ENCODE assay signal across 22 cellular contexts in the genomic region with DNA sequence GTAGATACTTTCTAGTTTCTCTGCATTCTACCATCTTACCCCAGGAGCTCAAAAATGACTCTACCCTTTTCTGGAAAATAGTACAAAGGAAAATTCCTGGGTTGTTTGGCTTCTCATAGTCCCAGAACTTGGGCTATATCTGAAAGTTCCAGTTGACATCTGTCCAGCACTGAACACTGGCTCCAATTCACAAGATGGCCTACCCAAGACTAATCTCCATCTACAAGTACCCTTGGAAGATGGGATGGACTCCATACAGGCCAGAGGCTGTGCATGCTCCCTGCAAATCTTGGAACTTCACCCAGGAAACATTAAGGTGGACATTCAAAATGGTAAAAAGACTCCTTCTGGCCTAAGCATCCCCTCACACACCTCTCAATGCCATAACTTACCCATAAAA.
"Had no signal": no experiment of that assay in that cellular context is flagged by ENCODE, and none has a peak within 500 bp of the region (broad histone marks: within the 10 kb centered on the region; RNA-seq: fewer than 3 reads in every experiment).

No MANE protein-coding gene starts in this region.

- ATAC-seq: K562, SK-N-SH treated with all-trans-retinoic acid at 6 μM for 48 hours had no signal

- DNase-seq: Kasumi-1, MM.1S, NCI-H1092 treated with DMSO at 0.1 percent for 48 hours, NCI-H1436, NCI-H187, NCI-H2029, NCI-H2081 treated with DMSO at 0.1 percent for 48 hours, NCI-H2171, NCI-H226, NCI-H446, NCI-H510A, NCI-H524 treated with DMSO at 0.1 percent for 48 hours, NCI-H774, RPMI8226, SHP77 treated with DMSO at 0.1 percent for 48 hours, SJCRH30 had no signal

- H3K4me3 ChIP-seq: K562, SJCRH30 had no signal

- H3K27ac ChIP-seq: HL-60, KMS-11, SJCRH30 had no signal

- H3K9me3 ChIP-seq: SJCRH30 had no signal

- FAIRE-seq: HTR-8/SVneo, K562, RCC 7860 had no signal

- H3K36me3 ChIP-seq: SJCRH30 had no signal

- H3K27me3 ChIP-seq: SJCRH30 had no signal

- H3K4me1 ChIP-seq: SJCRH30 had no signal
